In genomic region chr3:65642903-65643302, GRCh38 we compare ENCODE assay signal across 17 cellular contexts.
"Had no signal": no experiment of that assay in that cellular context is flagged by ENCODE, and none has a peak within 500 bp of the region (broad histone marks: within the 10 kb centered on the region; RNA-seq: fewer than 3 reads in every experiment).

No MANE protein-coding gene starts in this region.

- H3K27me3 ChIP-seq: adrenal gland, cardiac muscle cell, gastroesophageal sphincter, transverse colon, vagina had no signal

- DNase-seq: activated CD4-positive, alpha-beta T cell treated with anti-CD3 and anti-CD28 coated beads, Interleukin-2, amount 10 ng/mL, durations not matched to agents 7 days and 5 days; activated CD8-positive, alpha-beta memory T cell treated with anti-CD3 and anti-CD28 coated beads, Interleukin-2, amount 50 U/mL, for 4 hours; activated gamma-delta T cell treated with Interleukin-2 at 50 U/mL for 16 hours; activated T-cell treated with anti-CD3 and anti-CD28 coated beads, Interleukin-2, amount 50 U/mL, for 4 hours; adrenal gland; retina; stimulated activated CD8-positive, alpha-beta memory T cell treated with anti-CD3 and anti-CD28 coated beads, Interleukin-4, amount 100 ng/mL, for 48 hours; stimulated activated naive CD4-positive, alpha-beta T cell treated with Interleukin-2 at 50 U/mL for 16 hours; T1000; transverse colon had no signal

- H3K36me3 ChIP-seq: adrenal gland, cardiac muscle cell, gastroesophageal sphincter, transverse colon, vagina had no signal

- H3K4me1 ChIP-seq: adrenal gland, transverse colon had no signal

- H3K4me3 Mint-ChIP-seq: activated CD4-positive, alpha-beta T cell treated with anti-CD3 and anti-CD28 coated beads, Interleukin-2, amount 10 ng/mL, durations not matched to agents 7 days and 5 days; activated T-cell treated with anti-CD3 and anti-CD28 coated beads, Interleukin-2, amount 50 U/mL, for 4 hours; mesothelial cell of epicardium had no signal

- H3K4me1 Mint-ChIP-seq: activated CD4-positive, alpha-beta T cell treated with anti-CD3 and anti-CD28 coated beads, Interleukin-2, amount 10 ng/mL, durations not matched to agents 7 days and 5 days had no signal

- ATAC-seq: activated CD4-positive, CD25-positive, alpha-beta regulatory T cell treated with anti-CD3 and anti-CD28 coated beads, Interleukin-2, amount 50 U/mL, for 24 hours; activated naive CD4-positive, alpha-beta T cell treated with anti-CD3 and anti-CD28 coated beads, Interleukin-2, amount 50 U/mL, for 72 hours; activated T-cell treated with anti-CD3 and anti-CD28 coated beads, Interleukin-2, amount 50 U/mL, for 4 hours; gastroesophageal sphincter had no signal

- H3K27ac ChIP-seq: adrenal gland, cardiac muscle cell, gastroesophageal sphincter, transverse colon, vagina had no signal

- H3K27ac Mint-ChIP-seq: activated CD4-positive, alpha-beta T cell treated with anti-CD3 and anti-CD28 coated beads, Interleukin-2, amount 10 ng/mL, durations not matched to agents 7 days and 5 days; activated naive CD4-positive, alpha-beta T cell treated with anti-CD3 and anti-CD28 coated beads, Interleukin-2, amount 50 U/mL, for 72 hours; mesothelial cell of epicardium had no signal

- H3K27me3 Mint-ChIP-seq: activated CD4-positive, alpha-beta T cell treated with anti-CD3 and anti-CD28 coated beads, Interleukin-2, amount 10 ng/mL, durations not matched to agents 7 days and 5 days had no signal

- H3K4me3 ChIP-seq: adrenal gland, cardiac muscle cell, gastroesophageal sphincter, lung, transverse colon, vagina had no signal
